ENCODE assay signal across 1 cellular context in the genomic region with DNA sequence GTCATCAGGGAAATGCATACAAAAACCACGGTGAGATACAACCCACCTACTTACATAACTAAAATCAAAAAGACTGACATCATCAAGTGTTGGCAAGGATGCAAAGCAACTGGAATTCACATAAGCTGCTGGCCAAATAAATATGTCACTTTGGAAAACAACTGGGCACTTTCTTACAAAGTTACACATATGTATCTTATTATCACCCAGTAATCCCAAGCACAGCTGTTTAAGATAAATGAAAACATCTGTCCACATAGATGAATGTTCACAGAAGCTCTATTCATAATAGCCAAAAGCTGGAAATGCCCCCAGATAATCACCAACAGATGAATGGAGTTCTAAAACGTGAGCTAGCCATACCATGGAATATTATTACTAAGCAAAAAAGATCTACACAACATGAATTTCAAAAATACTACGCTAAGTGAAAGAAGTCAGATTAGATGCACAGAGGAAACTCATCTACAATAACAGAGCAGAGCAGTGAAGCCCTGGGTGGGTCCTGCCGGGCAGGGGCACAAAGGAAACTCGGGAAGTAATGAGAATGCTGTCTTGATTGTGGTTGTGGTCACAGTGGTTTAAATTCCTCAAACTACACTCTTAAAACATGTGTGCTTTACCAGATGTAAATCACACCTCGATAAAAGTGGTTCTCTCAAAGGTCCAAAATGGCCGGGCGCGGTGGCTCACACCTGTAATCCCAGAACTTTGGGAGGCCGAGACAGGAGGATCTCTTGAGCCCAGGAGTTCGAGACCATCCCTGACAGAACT.
TF ChIP-seq lines count a peak whose summit lies in the region.

No MANE protein-coding gene starts in this region.

TF ChIP-seq in IMR-90, 13 proteins besides CTCF, POLR2A, EP300 and RAD21 (continued from another document):
- TF ChIP-seq, protein P1, sequence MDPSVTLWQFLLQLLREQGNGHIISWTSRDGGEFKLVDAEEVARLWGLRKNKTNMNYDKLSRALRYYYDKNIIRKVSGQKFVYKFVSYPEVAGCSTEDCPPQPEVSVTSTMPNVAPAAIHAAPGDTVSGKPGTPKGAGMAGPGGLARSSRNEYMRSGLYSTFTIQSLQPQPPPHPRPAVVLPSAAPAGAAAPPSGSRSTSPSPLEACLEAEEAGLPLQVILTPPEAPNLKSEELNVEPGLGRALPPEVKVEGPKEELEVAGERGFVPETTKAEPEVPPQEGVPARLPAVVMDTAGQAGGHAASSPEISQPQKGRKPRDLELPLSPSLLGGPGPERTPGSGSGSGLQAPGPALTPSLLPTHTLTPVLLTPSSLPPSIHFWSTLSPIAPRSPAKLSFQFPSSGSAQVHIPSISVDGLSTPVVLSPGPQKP (IDR thresholded peaks at IDR 0.05; ENCODE audit: borderline replicate concordance, low read depth, low read length) = no peak
